In the genomic region with DNA sequence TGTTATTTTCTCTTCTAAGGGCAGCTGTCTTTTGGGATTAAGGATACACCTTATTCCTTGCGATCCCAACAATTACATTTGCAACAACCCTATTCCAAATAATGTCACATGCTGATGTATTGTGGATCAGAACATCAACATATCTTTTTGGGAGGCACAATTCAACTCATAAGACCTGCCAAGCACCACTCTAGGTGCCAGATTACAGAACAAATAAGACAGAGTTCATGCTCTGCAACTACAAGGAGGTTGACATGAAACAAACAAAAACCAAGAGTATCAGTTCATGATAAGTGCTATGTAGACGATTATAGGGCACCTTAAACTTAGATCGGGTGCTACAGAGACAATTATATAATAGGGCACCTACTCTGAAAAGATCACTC, we compare ENCODE assay signal across 17 cellular contexts.
A peak's percentile ranks its signal among the peaks of the same experiment; 100 is the strongest.
DNase-seq lines count a peak whose midpoint lies in the region; ATAC-seq, FAIRE-seq and TF ChIP-seq lines count a peak whose summit lies in the region.
"Had no signal": no experiment of that assay in that cellular context is flagged by ENCODE, and none has a peak within 500 bp of the region (broad histone marks: within the 10 kb centered on the region; RNA-seq: fewer than 3 reads in every experiment).

No MANE protein-coding gene starts in this region.

- no CpG with 5 or more reads among the region's 3 CpGs for WGBS in neuronal stem cell (ENCODE audit: extremely low coverage in 2 of 2, insufficient read length in 2 of 2, insufficient replicate concordance in 1 of 2), 2 donors

- H3K36me3 Mint-ChIP-seq in GM23338 (ENCODE audit: low read depth) (no peaks in the 10 kb centered on the region), astrocyte (ENCODE audit: low read depth, unreplicated experiment) (no peaks in the 10 kb centered on the region)

- no peaks in the 10 kb centered on the region for H4K20me1 ChIP-seq in GM23338 (replicated peaks; ENCODE audit: insufficient read depth)
- no peaks in the 10 kb centered on the region for H4K20me1 ChIP-seq in astrocyte (ENCODE audit: insufficient read depth, low read length)

- H3K27ac Mint-ChIP-seq in GM23338 (no peak overlapping the region), astrocyte (ENCODE audit: unreplicated experiment) (peak overlapping the region; percentile 3)

- ATAC-seq in GM23338 (no peak), upper lobe of right lung (no peak), omental fat pad (ENCODE audit: low FRiP score) (no peak)
- ATAC-seq: body of pancreas had no signal

- TF ChIP-seq CTCF in GM23338 (conservative IDR thresholded peaks at IDR 0.05; ENCODE audit: low read depth in 2 of 2) (no peak), astrocyte (IDR thresholded peaks at IDR 0.05; ENCODE audit: insufficient read depth, low read depth, low read length) (no peak), upper lobe of right lung (IDR thresholded peaks at IDR 0.05) (no peak), omental fat pad (IDR thresholded peaks at IDR 0.05) (no peak)

- no peak overlapping the region for H3K14ac ChIP-seq in neuronal stem cell (ENCODE audit: low read length)

- H3F3A ChIP-seq in GM23338 (replicated peaks; ENCODE audit: low read depth): no peaks in the 10 kb centered on the region

- no peak overlapping the region for H4K91ac ChIP-seq in neuronal stem cell (ENCODE audit: low read depth, low read length, poor library complexity)

- H3K27me3 ChIP-seq in GM23338 (ENCODE audit: insufficient read depth) (no peaks in the 10 kb centered on the region), astrocyte (ENCODE audit: insufficient read depth, low read length) (no peaks in the 10 kb centered on the region), neuronal stem cell (ENCODE audit: control insufficient read depth in 3 of 3, insufficient read depth in 3 of 3, low read depth in 1 of 3, low read length in 3 of 3) (no peaks in the 10 kb centered on the region), upper lobe of right lung (no peaks in the 10 kb centered on the region)
- H3K27me3 ChIP-seq: body of pancreas, sigmoid colon had no signal

- no peak overlapping the region for H2AK5ac ChIP-seq in neuronal stem cell (ENCODE audit: low read depth, low read length)

- H2BK15ac ChIP-seq in neuronal stem cell (ENCODE audit: low read length): no peak overlapping the region

- H3K36me3 ChIP-seq in GM23338 (ENCODE audit: insufficient read depth) (no peaks in the 10 kb centered on the region), astrocyte (ENCODE audit: insufficient read depth, low read length) (no peaks in the 10 kb centered on the region), neuronal stem cell (replicated peaks in 1 of 2; ENCODE audit: control insufficient read depth in 2 of 2, insufficient read depth in 2 of 2, low read length in 2 of 2) (no peaks in the 10 kb centered on the region), upper lobe of right lung (no peaks in the 10 kb centered on the region)
- H3K36me3 ChIP-seq: sigmoid colon had no signal

- H3K4me1 Mint-ChIP-seq in GM23338 (peaks cover 17% of the 10 kb centered on the region; the same call in 2 of the 3 replicates), astrocyte (ENCODE audit: low read depth, unreplicated experiment) (peaks cover 36% of the 10 kb centered on the region)

- peaks cover 3% of the 10 kb centered on the region for H3K27me3 Mint-ChIP-seq in GM23338 (ENCODE audit: insufficient read depth, low read depth, poor library complexity)
- H3K27me3 Mint-ChIP-seq in astrocyte (ENCODE audit: low read depth, unreplicated experiment): no peaks in the 10 kb centered on the region

- no peak overlapping the region for H3K4ac ChIP-seq in neuronal stem cell (ENCODE audit: low read length)

- H2AFZ ChIP-seq in GM23338 (peak overlapping the region; percentile 64), astrocyte (ENCODE audit: low read depth, low read length) (peak overlapping the region; percentile 38), neuronal stem cell (ENCODE audit: low read length) (peak overlapping the region; percentile 1)

- H3K4me3 ChIP-seq in GM23338: no peak overlapping the region
- H3K4me3 ChIP-seq in astrocyte (ENCODE audit: insufficient read depth, low read depth, low read length): no peak overlapping the region
- H3K4me3 ChIP-seq in neuronal stem cell (ENCODE audit: low read length in 2 of 2): no peak overlapping the region
- no peak overlapping the region for H3K4me3 ChIP-seq in upper lobe of right lung
- H3K4me3 ChIP-seq: body of pancreas, sigmoid colon had no signal

- no peak overlapping the region for H3K4me2 ChIP-seq in GM23338
- no peak overlapping the region for H3K4me2 ChIP-seq in astrocyte (ENCODE audit: low read length)
- H3K4me2 ChIP-seq in neuronal stem cell (ENCODE audit: insufficient read depth, low read length, poor library complexity, severe bottlenecking): no peak overlapping the region

- peaks cover 21% of the 10 kb centered on the region; the same call in 1 of the 2 replicates for H3K4me1 ChIP-seq in GM23338 (ENCODE audit: insufficient read depth)
- peaks cover 25% of the 10 kb centered on the region for H3K4me1 ChIP-seq in astrocyte (ENCODE audit: insufficient read depth, low read length)
- peaks cover 3 to 10% of the 10 kb centered on the region in 2 donors for H3K4me1 ChIP-seq in neuronal stem cell (ENCODE audit: control insufficient read depth in 2 of 2, insufficient read depth in 1 of 2, low read depth in 1 of 2, low read length in 2 of 2)
- H3K4me1 ChIP-seq in upper lobe of right lung: peaks cover 28% of the 10 kb centered on the region

- no peaks in the 10 kb centered on the region for H3K9me3 Mint-ChIP-seq in GM23338
- H3K9me3 Mint-ChIP-seq in astrocyte (ENCODE audit: unreplicated experiment): no peaks in the 10 kb centered on the region

- H4K8ac ChIP-seq in neuronal stem cell (ENCODE audit: low read depth, low read length): no peak overlapping the region

- no peak overlapping the region for H3K23ac ChIP-seq in neuronal stem cell (ENCODE audit: low read depth, low read length, poor library complexity)

- H2BK12ac ChIP-seq in neuronal stem cell (ENCODE audit: low read length): no peak overlapping the region

- no peaks in the 10 kb centered on the region for H3K79me2 ChIP-seq in GM23338 (replicated peaks; ENCODE audit: insufficient read depth)
- no peaks in the 10 kb centered on the region for H3K79me2 ChIP-seq in astrocyte (ENCODE audit: insufficient read depth, low read length)

- H3K4me3 Mint-ChIP-seq in GM23338 (no peak overlapping the region), astrocyte (ENCODE audit: unreplicated experiment) (no peak overlapping the region)

- H3K27ac ChIP-seq in GM23338 (ENCODE audit: low read depth) (no peak overlapping the region), astrocyte (ENCODE audit: low read depth, low read length) (no peak overlapping the region), neuronal stem cell (replicated peaks; ENCODE audit: low read length) (no peak overlapping the region), upper lobe of right lung (no peak overlapping the region)
- H3K27ac ChIP-seq: body of pancreas, sigmoid colon had no signal

- no peak overlapping the region for H3K18ac ChIP-seq in neuronal stem cell (ENCODE audit: low read length)

- H3K9me3 ChIP-seq in astrocyte (ENCODE audit: insufficient read depth, low read depth, low read length): no peaks in the 10 kb centered on the region
- H3K9me3 ChIP-seq in neuronal stem cell (replicated peaks in 1 of 2; ENCODE audit: control insufficient read depth in 2 of 2, insufficient read depth in 1 of 2, low read depth in 1 of 2, low read length in 2 of 2): no peaks in the 10 kb centered on the region
- no peaks in the 10 kb centered on the region for H3K9me3 ChIP-seq in upper lobe of right lung
- H3K9me3 ChIP-seq: body of pancreas, sigmoid colon had no signal

- FAIRE-seq in astrocyte (lab: Jason Lieb, UNC): no peak
- FAIRE-seq: urothelium cell line had no signal

- H3K79me1 ChIP-seq in neuronal stem cell (ENCODE audit: low read depth, low read length): no peaks in the 10 kb centered on the region

- intact Hi-C loops in upper lobe of right lung (cut with DNase I): no loop called here

- peak; percentile 25 for DNase-seq in NCI-H2196 (lab: John Stamatoyannopoulos, UW; ENCODE audit: unreplicated experiment)
- no peak for DNase-seq in NCI-H2196 treated with DMSO at 0.1 percent for 48 hours (lab: John Stamatoyannopoulos, UW; ENCODE audit: unreplicated experiment)
- DNase-seq in GM23338 (ENCODE audit: low spot score): no peak
- DNase-seq in astrocyte (ENCODE audit: low read depth): no peak
- DNase-seq in neuronal stem cell (ENCODE audit: low spot score): no peak
- no peak for DNase-seq in upper lobe of right lung
- DNase-seq in NCI-H1092 treated with DMSO at 0.1 percent for 48 hours (lab: John Stamatoyannopoulos, UW): no peak
- DNase-seq in omental fat pad (ENCODE audit: low spot score): no peak
- DNase-seq: 8988T; activated CD4-positive, alpha-beta T cell treated with anti-CD3 and anti-CD28 coated beads, Interleukin-2, amount 50 U/mL, for 4 hours; body of pancreas; NCI-H1105; NCI-H526; sigmoid colon; stimulated activated CD4-positive, alpha-beta T cell treated with anti-CD3 and anti-CD28 coated beads, Interleukin-4, amount 100 ng/mL, for 4 hours; T1000 had no signal

- no peak overlapping the region for H2BK5ac ChIP-seq in neuronal stem cell (ENCODE audit: low read length)

- H3K9me2 ChIP-seq in GM23338 (ENCODE audit: insufficient read depth): no peaks in the 10 kb centered on the region

- H3K9ac ChIP-seq in astrocyte (ENCODE audit: low read length): no peak overlapping the region
- H3K9ac ChIP-seq in neuronal stem cell (ENCODE audit: low read depth, low read length, poor library complexity): no peak overlapping the region

- H2BK120ac ChIP-seq in neuronal stem cell (ENCODE audit: low read depth, low read length): no peak overlapping the region

TF ChIP-seq in GM23338, 12 proteins besides CTCF, POLR2A, EP300 and RAD21 (continues in another document):
- TF ChIP-seq ZNF331 (CRISPR knock-in tag; IDR thresholded peaks at IDR 0.05; ENCODE audit: low read depth): no peak
- no peak for TF ChIP-seq EZH2phosphoT487 (IDR thresholded peaks at IDR 0.05; ENCODE audit: unreplicated experiment)
- TF ChIP-seq CREB1 (CRISPR knock-in tag; IDR thresholded peaks at IDR 0.05; ENCODE audit: low read depth): no peak
- no peak for TF ChIP-seq JUNB (IDR thresholded peaks at IDR 0.05; ENCODE audit: unreplicated experiment)
- TF ChIP-seq STAT1 (IDR thresholded peaks at IDR 0.05; ENCODE audit: unreplicated experiment): no peak
- TF ChIP-seq, protein P1, sequence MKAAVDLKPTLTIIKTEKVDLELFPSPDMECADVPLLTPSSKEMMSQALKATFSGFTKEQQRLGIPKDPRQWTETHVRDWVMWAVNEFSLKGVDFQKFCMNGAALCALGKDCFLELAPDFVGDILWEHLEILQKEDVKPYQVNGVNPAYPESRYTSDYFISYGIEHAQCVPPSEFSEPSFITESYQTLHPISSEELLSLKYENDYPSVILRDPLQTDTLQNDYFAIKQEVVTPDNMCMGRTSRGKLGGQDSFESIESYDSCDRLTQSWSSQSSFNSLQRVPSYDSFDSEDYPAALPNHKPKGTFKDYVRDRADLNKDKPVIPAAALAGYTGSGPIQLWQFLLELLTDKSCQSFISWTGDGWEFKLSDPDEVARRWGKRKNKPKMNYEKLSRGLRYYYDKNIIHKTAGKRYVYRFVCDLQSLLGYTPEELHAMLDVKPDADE (IDR thresholded peaks at IDR 0.05): no peak
- TF ChIP-seq ZNF114 (CRISPR knock-in tag; IDR thresholded peaks at IDR 0.05): no peak

Comparison
In these comparisons a context has a peak if more than half of its experiments do, and no peak if none do; other contexts are left out.
1. H2AFZ ChIP-seq: peak in every context shown above with its lines; median percentile 64 in GM23338; 38 in astrocyte; 1 in neuronal stem cell.